In genomic region chr16:30142672-30143346, GRCh38 we compare ENCODE assay signal across 9 cellular contexts. TPM values are rescaled to one million over a fixed set of nuclear protein-coding genes. Genes with fewer than 3 reads are reported as not detected.
DNase-seq lines count a peak whose midpoint lies in the region; ATAC-seq and TF ChIP-seq lines count a peak whose summit lies in the region.
"Had no signal": no experiment of that assay in that cellular context is flagged by ENCODE, and none has a peak within 500 bp of the region (broad histone marks: within the 10 kb centered on the region; RNA-seq: fewer than 3 reads in every experiment).

No MANE protein-coding gene starts in this region.

- no peaks in the 10 kb centered on the region for H3K36me3 Mint-ChIP-seq in stimulated activated memory B cell treated with anti-CD40 and anti-IgM and Interleukin-4, amounts not matched to agents 10 μg/mL and 1 μg/mL and 100 μg/mL, for 72 hours

- H3K4me1 ChIP-seq in tibial nerve = peaks cover 0 to 2% (median 0%) of the 10 kb centered on the region in 4 donors

- DNase-seq in activated gamma-delta T cell treated with Interleukin-2 at 50 U/mL for 16 hours (peak; percentile 31), activated gamma-delta T cell (lab: John Stamatoyannopoulos, UW) (no peak), NAMALWA (ENCODE audit: low spot score) (peak; percentile 45), NCI-H2081 treated with DMSO at 0.1 percent for 48 hours (lab: John Stamatoyannopoulos, UW) (no peak), AG20443 (ENCODE audit: low spot score) (no peak), tibial nerve (ENCODE audit: low spot score in 2 of 2) (no peak)
- peak; percentile 24 for DNase-seq in central memory CD4-positive, alpha-beta T cell
- DNase-seq: foreskin fibroblast had no signal

- no peaks in the 10 kb centered on the region for H3K9me3 ChIP-seq in tibial nerve

- no peak overlapping the region for H3K4me3 Mint-ChIP-seq in stimulated activated memory B cell treated with anti-CD40 and anti-IgM and Interleukin-4, amounts not matched to agents 10 μg/mL and 1 μg/mL and 100 μg/mL, for 72 hours

- peak in 1 of 5 experiments; percentile 12 for TF ChIP-seq CTCF in tibial nerve (IDR thresholded peaks at IDR 0.05)

- peak overlapping the region; percentile 18 for H3K27ac Mint-ChIP-seq in stimulated activated memory B cell treated with anti-CD40 and anti-IgM and Interleukin-4, amounts not matched to agents 10 μg/mL and 1 μg/mL and 100 μg/mL, for 72 hours

- H3K36me3 ChIP-seq in tibial nerve = no peaks in the 10 kb centered on the region

- 77 to 81% methylated on average over 13 of the region's 13 CpGs for WGBS in tibial nerve, 2 donors

- H3K27ac ChIP-seq in tibial nerve = no peak overlapping the region

- no peak for TF ChIP-seq EP300 in tibial nerve (IDR thresholded peaks at IDR 0.05)

- no peaks in the 10 kb centered on the region for H3K27me3 ChIP-seq in tibial nerve

- TF ChIP-seq POLR2A in tibial nerve (IDR thresholded peaks at IDR 0.05) = no peak

- no peaks in the 10 kb centered on the region for H3K9me3 Mint-ChIP-seq in stimulated activated memory B cell treated with anti-CD40 and anti-IgM and Interleukin-4, amounts not matched to agents 10 μg/mL and 1 μg/mL and 100 μg/mL, for 72 hours

- peak; percentile 73 for ATAC-seq in stimulated activated memory B cell treated with anti-CD40 and anti-IgM and Interleukin-4, amounts not matched to agents 10 μg/mL and 1 μg/mL and 100 μg/mL, for 72 hours

- no peaks in the 10 kb centered on the region for H3K27me3 Mint-ChIP-seq in stimulated activated memory B cell treated with anti-CD40 and anti-IgM and Interleukin-4, amounts not matched to agents 10 μg/mL and 1 μg/mL and 100 μg/mL, for 72 hours

- peaks cover 15% of the 10 kb centered on the region for H3K4me1 Mint-ChIP-seq in stimulated activated memory B cell treated with anti-CD40 and anti-IgM and Interleukin-4, amounts not matched to agents 10 μg/mL and 1 μg/mL and 100 μg/mL, for 72 hours

- no peak overlapping the region for H3K4me3 ChIP-seq in tibial nerve

RNA-seq across cellular contexts. Expression of gene MAPK3, which starts 19.8 kb away (rescaled TPM):
- total RNA-seq in tibial nerve = 10 to 100 TPM; 65.5 to 93.0 (median 79.5) TPM

RNA-seq across cellular contexts. Expression of gene GDPD3, which starts 29.5 kb away (rescaled TPM):
- total RNA-seq in tibial nerve = 1 to 10 TPM; 2.8 to 5.2 (median 4.6) TPM

RNA-seq across cellular contexts. Expression of gene CORO1A, which starts 40.6 kb away (rescaled TPM):
- 10 to 100 TPM; 35.0 to 66.9 (median 47.1) TPM for total RNA-seq in tibial nerve

RNA-seq across cellular contexts. Expression of gene YPEL3, which starts 46.8 kb away (rescaled TPM):
- 100 to 1,000 TPM in 2 of 4 donors, 10 to 100 TPM in 2; 81.9 to 197 (median 122) TPM for total RNA-seq in tibial nerve

RNA-seq across cellular contexts. Expression of gene BOLA2B, which starts 50.7 kb away (rescaled TPM):
- total RNA-seq in tibial nerve = 100 to 1,000 TPM; 218 to 491 (median 322) TPM

Comparison
In these comparisons a context has a peak if more than half of its experiments do, and no peak if none do; other contexts are left out.
1. DNase-seq: peak in activated gamma-delta T cell treated with Interleukin-2 at 50 U/mL for 16 hours (single experiment), NAMALWA (single experiment) and central memory CD4-positive, alpha-beta T cell (single experiment); none in activated gamma-delta T cell (single experiment), NCI-H2081 treated with DMSO at 0.1 percent for 48 hours (single experiment), AG20443 (single experiment) and tibial nerve (0 of 2).